In genomic region chr11:24709928-24710565, GRCh38 we compare ENCODE assay signal across 14 cellular contexts.
DNase-seq lines count a peak whose midpoint lies in the region; ATAC-seq and TF ChIP-seq lines count a peak whose summit lies in the region.
"Had no signal": no experiment of that assay in that cellular context is flagged by ENCODE, and none has a peak within 500 bp of the region (broad histone marks: within the 10 kb centered on the region; RNA-seq: fewer than 3 reads in every experiment).

No MANE protein-coding gene starts in this region.

- in situ Hi-C loops in brain microvascular endothelial cell (cut with HindIII; ENCODE audit: low pct_ligation_motif_present, low sequenced_read_pairs), result no loop called here

- H3K27ac Mint-ChIP-seq in activated naive CD4-positive, alpha-beta T cell treated with anti-CD3 and anti-CD28 coated beads for 36 hours, result no peak overlapping the region
- H3K27ac Mint-ChIP-seq: CD14-positive monocyte; CD8-positive, alpha-beta T cell had no signal

- H3K36me3 Mint-ChIP-seq in activated naive CD4-positive, alpha-beta T cell treated with anti-CD3 and anti-CD28 coated beads for 36 hours (ENCODE audit: low read depth), result no peaks in the 10 kb centered on the region
- H3K36me3 Mint-ChIP-seq: CD14-positive monocyte; CD8-positive, alpha-beta T cell had no signal

- no peaks in the 10 kb centered on the region for H3F3A ChIP-seq in MM.1S (ENCODE audit: insufficient read depth, low read length)

- 0 out of 2 replicates have a peak overlapping the region, but pooled peaks have one; percentile 10 for H3K4me2 ChIP-seq in MM.1S (ENCODE audit: low read depth, low read length)
- H3K4me2 ChIP-seq: A549 had no signal

- H3K36me3 ChIP-seq in ACC112 (ENCODE audit: insufficient read depth, low read length) (no peaks in the 10 kb centered on the region), MM.1S (replicated peaks; ENCODE audit: insufficient read depth, low read length) (no peaks in the 10 kb centered on the region), endocrine pancreas (ENCODE audit: control insufficient read depth, insufficient read depth, low read length) (no peaks in the 10 kb centered on the region), brain microvascular endothelial cell (replicated peaks) (no peaks in the 10 kb centered on the region)

- H3K4me3 Mint-ChIP-seq in activated naive CD4-positive, alpha-beta T cell treated with anti-CD3 and anti-CD28 coated beads for 36 hours, result no peak overlapping the region
- H3K4me3 Mint-ChIP-seq: CD14-positive monocyte; CD8-positive, alpha-beta T cell had no signal

- H4K20me1 ChIP-seq in MM.1S (ENCODE audit: insufficient read depth, low read length), result no peaks in the 10 kb centered on the region

- H2AFZ ChIP-seq in ACC112 (ENCODE audit: low read length, unreplicated experiment), result peak overlapping the region; percentile 82
- H2AFZ ChIP-seq in MM.1S (ENCODE audit: low read length), result no peak overlapping the region

- H3K9ac ChIP-seq in MM.1S (ENCODE audit: low read length), result no peak overlapping the region
- H3K9ac ChIP-seq in endocrine pancreas (ENCODE audit: control insufficient read depth, insufficient read depth, low read length), result no peak overlapping the region

- DNase-seq in DMS79 (lab: John Stamatoyannopoulos, UW) (peak; percentile 16), MM.1S (no peak), erythroblast (lab: John Stamatoyannopoulos, UW) (no peak), brain microvascular endothelial cell (no peak)
- DNase-seq in activated naive CD4-positive, alpha-beta T cell treated with anti-CD3 and anti-CD28 coated beads for 36 hours, result no peak
- DNase-seq: Caco-2; CD8-positive, alpha-beta T cell had no signal

- H3K4me1 Mint-ChIP-seq in activated naive CD4-positive, alpha-beta T cell treated with anti-CD3 and anti-CD28 coated beads for 36 hours (ENCODE audit: low read depth), result no peaks in the 10 kb centered on the region
- H3K4me1 Mint-ChIP-seq: CD14-positive monocyte had no signal

- H3K9me3 ChIP-seq in MM.1S (replicated peaks; ENCODE audit: insufficient read depth, low read length) (no peaks in the 10 kb centered on the region), endocrine pancreas (ENCODE audit: control insufficient read depth, low read length) (no peaks in the 10 kb centered on the region)
- H3K9me3 ChIP-seq: A549, Caco-2 had no signal

- H3K27ac ChIP-seq in ACC112 (ENCODE audit: low read depth, low read length), result no peak overlapping the region
- no peak overlapping the region for H3K27ac ChIP-seq in MM.1S (ENCODE audit: low read length)
- no peak overlapping the region for H3K27ac ChIP-seq in brain microvascular endothelial cell
- H3K27ac ChIP-seq: A549, HL-60 had no signal

- H3K4me3 ChIP-seq in ACC112 (ENCODE audit: low read depth, low read length) (peak overlapping the region; percentile 67), MM.1S (ENCODE audit: low read length) (no peak overlapping the region), endocrine pancreas (ENCODE audit: control insufficient read depth, insufficient read depth, low read length) (peak overlapping the region; percentile 29), brain microvascular endothelial cell (ENCODE audit: low read depth, low read length) (no peak overlapping the region)
- H3K4me3 ChIP-seq: A549 had no signal

- H3K27me3 Mint-ChIP-seq in activated naive CD4-positive, alpha-beta T cell treated with anti-CD3 and anti-CD28 coated beads for 36 hours (ENCODE audit: low read depth), result no peaks in the 10 kb centered on the region

- TF ChIP-seq CTCF in MM.1S (IDR thresholded peaks at IDR 0.05; ENCODE audit: low read length) (no peak), brain microvascular endothelial cell (IDR thresholded peaks at IDR 0.05; ENCODE audit: low read depth, low read length, missing control alignments) (no peak)

- TF ChIP-seq POLR2A in erythroblast (IDR thresholded peaks at IDR 0.05; ENCODE audit: low read length), result no peak

- H3K9me2 ChIP-seq in MM.1S (replicated peaks; ENCODE audit: insufficient read depth, low read length), result no peaks in the 10 kb centered on the region

- H3K27me3 ChIP-seq in ACC112 (ENCODE audit: insufficient read depth, low read length) (no peaks in the 10 kb centered on the region), MM.1S (replicated peaks; ENCODE audit: insufficient read depth, low read length) (no peaks in the 10 kb centered on the region), endocrine pancreas (ENCODE audit: control insufficient read depth, insufficient read depth, low read length) (no peaks in the 10 kb centered on the region), brain microvascular endothelial cell (replicated peaks) (no peaks in the 10 kb centered on the region)

- no peaks in the 10 kb centered on the region for H3K4me1 ChIP-seq in ACC112 (ENCODE audit: control insufficient read depth, insufficient read depth, low read length, unreplicated experiment)
- H3K4me1 ChIP-seq in MM.1S (ENCODE audit: low read length), result no peaks in the 10 kb centered on the region
- H3K4me1 ChIP-seq in endocrine pancreas (ENCODE audit: control insufficient read depth, insufficient read depth, low read length), result no peaks in the 10 kb centered on the region
- H3K4me1 ChIP-seq: A549, Caco-2 had no signal

- intact Hi-C loops in activated naive CD4-positive, alpha-beta T cell treated with anti-CD3 and anti-CD28 coated beads for 36 hours (cut with micrococcal nuclease), result no loop called here

- H3K79me2 ChIP-seq in ACC112 (ENCODE audit: control insufficient read depth, insufficient read depth, low read length, unreplicated experiment) (no peaks in the 10 kb centered on the region), MM.1S (ENCODE audit: low read length) (no peaks in the 10 kb centered on the region)

- CTCF ChIA-PET in activated naive CD4-positive, alpha-beta T cell treated with anti-CD3 and anti-CD28 coated beads for 36 hours (lab: Charles Lee), result no interaction called here

- H3K9me3 Mint-ChIP-seq in activated naive CD4-positive, alpha-beta T cell treated with anti-CD3 and anti-CD28 coated beads for 36 hours, result peaks cover 2% of the 10 kb centered on the region

- ATAC-seq in HG03354 (IDR thresholded peaks at IDR 0.05; ENCODE audit: poor library complexity, severe bottlenecking, unreplicated experiment), result no peak
- ATAC-seq: A549; CD8-positive, alpha-beta T cell; HCT116 had no signal

Comparison
In these comparisons a context has a peak if more than half of its experiments do, and no peak if none do; other contexts are left out.
1. H3K4me3 ChIP-seq: peak in ACC112 (single experiment) and endocrine pancreas (single experiment); none in MM.1S (single experiment) and brain microvascular endothelial cell (single experiment).